8 cellular contexts compared by ENCODE assay signal in the genomic region with DNA sequence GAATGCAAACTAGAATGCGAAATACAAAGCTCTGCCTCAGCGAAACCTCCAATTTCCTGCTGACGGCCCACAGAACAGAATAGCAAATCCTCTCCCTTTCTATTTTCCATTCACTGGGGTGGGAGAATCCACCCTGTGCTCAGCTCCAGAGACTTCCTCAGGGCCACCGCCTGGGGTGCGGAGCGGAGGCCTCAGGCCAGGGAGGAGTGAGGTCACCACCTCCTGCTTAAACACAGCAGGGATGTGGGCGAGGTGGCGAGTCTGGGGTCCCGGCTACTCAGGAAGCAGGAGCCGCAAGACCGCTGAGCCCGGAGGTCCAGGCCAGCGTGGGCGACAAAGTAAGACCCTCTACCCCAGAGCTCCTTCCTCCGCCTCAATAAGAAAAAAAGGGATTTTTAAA. TPM values are rescaled to one million over a fixed set of nuclear protein-coding genes. Genes with fewer than 3 reads are reported as not detected.
DNase-seq lines count a peak whose midpoint lies in the region; ATAC-seq and TF ChIP-seq lines count a peak whose summit lies in the region.

No MANE protein-coding gene starts in this region.

- ATAC-seq in HG02763 (IDR thresholded peaks at IDR 0.05; ENCODE audit: unreplicated experiment) = no peak

- H3K9ac ChIP-seq in OCI-LY3 (ENCODE audit: low read length) = peak overlapping the region; percentile 94

- H3K27ac Mint-ChIP-seq in endothelial cell (ENCODE audit: unreplicated experiment) (peak overlapping the region; percentile 91), neural crest cell (ENCODE audit: unreplicated experiment) (peak overlapping the region; percentile 99)

- POLR2A ChIA-PET in BJ (lab: Charles Lee) = no interaction called here

- peaks cover 84% of the 10 kb centered on the region for H3K79me2 ChIP-seq in OCI-LY3 (ENCODE audit: low read length)

- no peaks in the 10 kb centered on the region for H3K9me3 Mint-ChIP-seq in endothelial cell (ENCODE audit: unreplicated experiment)
- H3K9me3 Mint-ChIP-seq in neural crest cell = no peaks in the 10 kb centered on the region

- no peaks in the 10 kb centered on the region for H3K9me3 ChIP-seq in OCI-LY3 (ENCODE audit: insufficient read depth, low read length)

- no peak for TF ChIP-seq CTCF in BJ (IDR thresholded peaks at IDR 0.05; ENCODE audit: insufficient read depth, low read depth, low read length)
- TF ChIP-seq CTCF in OCI-LY3 (IDR thresholded peaks at IDR 0.05; ENCODE audit: low read depth, low read length) = no peak
- no peak for TF ChIP-seq CTCF in endothelial cell (IDR thresholded peaks at IDR 0.05; ENCODE audit: unreplicated experiment)
- TF ChIP-seq CTCF in neural crest cell (conservative IDR thresholded peaks at IDR 0.05) = no peak

- H3K27me3 Mint-ChIP-seq in endothelial cell (ENCODE audit: unreplicated experiment) (peaks cover 5% of the 10 kb centered on the region), neural crest cell (ENCODE audit: low read depth) (no peaks in the 10 kb centered on the region)

- CTCF ChIA-PET in BJ (lab: Yijun Ruan, JAX) = interaction anchor here (0.7 kb wide), 1 partner anchor 14 kb away, joined by 3 read pairs; no protein-coding TSS in a partner anchor

- H3K36me3 ChIP-seq in BJ (ENCODE audit: control insufficient read depth, insufficient read depth, low read length) (no peaks in the 10 kb centered on the region; the same call in 1 of the 2 replicates), OCI-LY3 (replicated peaks; ENCODE audit: low read depth, low read length) (peaks cover 26% of the 10 kb centered on the region)

- H3K4me1 Mint-ChIP-seq in endothelial cell (ENCODE audit: unreplicated experiment) = peaks cover 9% of the 10 kb centered on the region
- peaks cover 38% of the 10 kb centered on the region for H3K4me1 Mint-ChIP-seq in neural crest cell

- H3K27ac ChIP-seq in OCI-LY3 (ENCODE audit: low read length) = peak overlapping the region; percentile 95

- DNase-seq in BJ (ENCODE audit: low read depth) = no peak
- peak; percentile 40 for DNase-seq in endothelial cell (ENCODE audit: low spot score)
- peak; percentile 23 for DNase-seq in neural crest cell (ENCODE audit: low read depth, low spot score)
- DNase-seq in SKM-1 treated with dmso at 0.1 percent for 144 hours (lab: John Stamatoyannopoulos, UW; ENCODE audit: unreplicated experiment) = no peak
- no peak for DNase-seq in NCI-H1048 (lab: John Stamatoyannopoulos, UW)
- no peak for DNase-seq in GDM1 (lab: John Stamatoyannopoulos, UW)

- no peaks in the 10 kb centered on the region for H3K27me3 ChIP-seq in BJ (ENCODE audit: control insufficient read depth, insufficient read depth, low read length)
- no peaks in the 10 kb centered on the region for H3K27me3 ChIP-seq in OCI-LY3 (ENCODE audit: low read depth, low read length)

- H3K36me3 Mint-ChIP-seq in endothelial cell (ENCODE audit: low read depth, unreplicated experiment) (peaks cover 14% of the 10 kb centered on the region), neural crest cell (ENCODE audit: low read depth) (peaks cover 7% of the 10 kb centered on the region)

- 0 out of 2 replicates have a peak overlapping the region, but pooled peaks have one; percentile 10 for H2AFZ ChIP-seq in OCI-LY3 (ENCODE audit: low read depth, low read length)

- H3K4me3 ChIP-seq in BJ (ENCODE audit: low read depth, low read length) (peak overlapping the region; percentile 69), OCI-LY3 (ENCODE audit: low read length) (peak overlapping the region; percentile 92)

- H3K4me1 ChIP-seq in OCI-LY3 (ENCODE audit: low read length) = peaks cover 60% of the 10 kb centered on the region

- peak overlapping the region; percentile 100 for H3K4me2 ChIP-seq in OCI-LY3 (ENCODE audit: low read length)

- H3K4me3 Mint-ChIP-seq in endothelial cell (ENCODE audit: unreplicated experiment) = peak overlapping the region; percentile 94
- H3K4me3 Mint-ChIP-seq in neural crest cell = peak overlapping the region; percentile 98

- H4K20me1 ChIP-seq in OCI-LY3 (ENCODE audit: insufficient read depth, low read length) = peaks cover 16% of the 10 kb centered on the region

RNA-seq across cellular contexts. Expression of gene ZNF320, which starts 0.7 kb away (rescaled TPM):
- 7.9 and 8.4 TPM in 2 replicates for polyA plus RNA-seq in BJ (2011; rRNA removed)
- polyA minus RNA-seq in BJ (2011; rRNA and poly(A)+ RNA removed) = 2.9 and 5.7 TPM in 2 replicates
- 34.7 TPM for total RNA-seq in endothelial cell (ENCODE audit: unreplicated experiment)
- total RNA-seq in neural crest cell = 26.9 and 38.1 TPM in 2 replicates

RNA-seq across cellular contexts. Expression of gene ZNF888, which starts 25.1 kb away (rescaled TPM):
- 1.1 and 1.9 TPM in 2 replicates for polyA plus RNA-seq in BJ (2011; rRNA removed)
- 2.2 and 3.4 TPM in 2 replicates for polyA minus RNA-seq in BJ (2011; rRNA and poly(A)+ RNA removed)
- total RNA-seq in endothelial cell (ENCODE audit: unreplicated experiment) = 12.2 TPM
- total RNA-seq in neural crest cell = 8.0 and 8.2 TPM in 2 replicates

RNA-seq across cellular contexts. Expression of gene ZNF468, which starts 40.7 kb away (rescaled TPM):
- polyA plus RNA-seq in BJ (2011; rRNA removed) = 11.1 and 13.8 TPM in 2 replicates
- 12.4 and 13.8 TPM in 2 replicates for polyA minus RNA-seq in BJ (2011; rRNA and poly(A)+ RNA removed)
- total RNA-seq in endothelial cell (ENCODE audit: unreplicated experiment) (21.4 TPM), neural crest cell (20.9 and 27.9 TPM in 2 replicates)

Comparison
In these comparisons a context has a peak if more than half of its experiments do, and no peak if none do; other contexts are left out.
1. DNase-seq: peak in endothelial cell (single experiment) and neural crest cell (single experiment); none in BJ (single experiment), SKM-1 treated with dmso at 0.1 percent for 144 hours (single experiment), NCI-H1048 (single experiment) and GDM1 (single experiment).